In genomic region chr13:27270594-27271520, GRCh38 we compare ENCODE assay signal across 1 cellular context.
A peak's percentile ranks its signal among the peaks of the same experiment; 100 is the strongest.
TF ChIP-seq lines count a peak whose summit lies in the region.

RASL11A (plus strand) TSS chr13:27270830; CDS start chr13:27270945, 115 bp downstream.

TF ChIP-seq in HepG2, 621 proteins besides CTCF, POLR2A, EP300 and RAD21 (continued from another document and continues in another):
- TF ChIP-seq, protein P1, sequence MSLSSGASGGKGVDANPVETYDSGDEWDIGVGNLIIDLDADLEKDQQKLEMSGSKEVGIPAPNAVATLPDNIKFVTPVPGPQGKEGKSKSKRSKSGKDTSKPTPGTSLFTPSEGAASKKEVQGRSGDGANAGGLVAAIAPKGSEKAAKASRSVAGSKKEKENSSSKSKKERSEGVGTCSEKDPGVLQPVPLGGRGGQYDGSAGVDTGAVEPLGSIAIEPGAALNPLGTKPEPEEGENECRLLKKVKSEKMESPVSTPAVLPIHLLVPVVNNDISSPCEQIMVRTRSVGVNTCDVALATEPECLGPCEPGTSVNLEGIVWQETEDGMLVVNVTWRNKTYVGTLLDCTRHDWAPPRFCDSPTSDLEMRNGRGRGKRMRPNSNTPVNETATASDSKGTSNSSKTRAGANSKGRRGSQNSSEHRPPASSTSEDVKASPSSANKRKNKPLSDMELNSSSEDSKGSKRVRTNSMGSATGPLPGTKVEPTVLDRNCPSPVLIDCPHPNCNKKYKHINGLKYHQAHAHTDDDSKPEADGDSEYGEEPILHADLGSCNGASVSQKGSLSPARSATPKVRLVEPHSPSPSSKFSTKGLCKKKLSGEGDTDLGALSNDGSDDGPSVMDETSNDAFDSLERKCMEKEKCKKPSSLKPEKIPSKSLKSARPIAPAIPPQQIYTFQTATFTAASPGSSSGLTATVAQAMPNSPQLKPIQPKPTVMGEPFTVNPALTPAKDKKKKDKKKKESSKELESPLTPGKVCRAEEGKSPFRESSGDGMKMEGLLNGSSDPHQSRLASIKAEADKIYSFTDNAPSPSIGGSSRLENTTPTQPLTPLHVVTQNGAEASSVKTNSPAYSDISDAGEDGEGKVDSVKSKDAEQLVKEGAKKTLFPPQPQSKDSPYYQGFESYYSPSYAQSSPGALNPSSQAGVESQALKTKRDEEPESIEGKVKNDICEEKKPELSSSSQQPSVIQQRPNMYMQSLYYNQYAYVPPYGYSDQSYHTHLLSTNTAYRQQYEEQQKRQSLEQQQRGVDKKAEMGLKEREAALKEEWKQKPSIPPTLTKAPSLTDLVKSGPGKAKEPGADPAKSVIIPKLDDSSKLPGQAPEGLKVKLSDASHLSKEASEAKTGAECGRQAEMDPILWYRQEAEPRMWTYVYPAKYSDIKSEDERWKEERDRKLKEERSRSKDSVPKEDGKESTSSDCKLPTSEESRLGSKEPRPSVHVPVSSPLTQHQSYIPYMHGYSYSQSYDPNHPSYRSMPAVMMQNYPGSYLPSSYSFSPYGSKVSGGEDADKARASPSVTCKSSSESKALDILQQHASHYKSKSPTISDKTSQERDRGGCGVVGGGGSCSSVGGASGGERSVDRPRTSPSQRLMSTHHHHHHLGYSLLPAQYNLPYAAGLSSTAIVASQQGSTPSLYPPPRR (CRISPR knock-in tag; IDR thresholded peaks at IDR 0.05; ENCODE audit: borderline replicate concordance) = 0 out of 2 replicates have a peak, but pooled peaks have one; percentile 27
- no peak for TF ChIP-seq ZNF101 (CRISPR knock-in tag; IDR thresholded peaks at IDR 0.05; ENCODE audit: borderline replicate concordance, low read depth)
- TF ChIP-seq ZNF724P (CRISPR knock-in tag; IDR thresholded peaks at IDR 0.05; ENCODE audit: borderline replicate concordance) = 0 out of 2 replicates have a peak, but pooled peaks have one; percentile 19
- peak; percentile 85 for TF ChIP-seq ZBTB7A (CRISPR knock-in tag; IDR thresholded peaks at IDR 0.05)
- no peak for TF ChIP-seq SOX5 (CRISPR knock-in tag; IDR thresholded peaks at IDR 0.05; ENCODE audit: borderline replicate concordance)
- TF ChIP-seq, protein P2, sequence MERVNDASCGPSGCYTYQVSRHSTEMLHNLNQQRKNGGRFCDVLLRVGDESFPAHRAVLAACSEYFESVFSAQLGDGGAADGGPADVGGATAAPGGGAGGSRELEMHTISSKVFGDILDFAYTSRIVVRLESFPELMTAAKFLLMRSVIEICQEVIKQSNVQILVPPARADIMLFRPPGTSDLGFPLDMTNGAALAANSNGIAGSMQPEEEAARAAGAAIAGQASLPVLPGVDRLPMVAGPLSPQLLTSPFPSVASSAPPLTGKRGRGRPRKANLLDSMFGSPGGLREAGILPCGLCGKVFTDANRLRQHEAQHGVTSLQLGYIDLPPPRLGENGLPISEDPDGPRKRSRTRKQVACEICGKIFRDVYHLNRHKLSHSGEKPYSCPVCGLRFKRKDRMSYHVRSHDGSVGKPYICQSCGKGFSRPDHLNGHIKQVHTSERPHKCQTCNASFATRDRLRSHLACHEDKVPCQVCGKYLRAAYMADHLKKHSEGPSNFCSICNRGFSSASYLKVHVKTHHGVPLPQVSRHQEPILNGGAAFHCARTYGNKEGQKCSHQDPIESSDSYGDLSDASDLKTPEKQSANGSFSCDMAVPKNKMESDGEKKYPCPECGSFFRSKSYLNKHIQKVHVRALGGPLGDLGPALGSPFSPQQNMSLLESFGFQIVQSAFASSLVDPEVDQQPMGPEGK (CRISPR knock-in tag; IDR thresholded peaks at IDR 0.05) = peak; percentile 60; the same call in 1 of the 2 replicates
- TF ChIP-seq, protein P3, sequence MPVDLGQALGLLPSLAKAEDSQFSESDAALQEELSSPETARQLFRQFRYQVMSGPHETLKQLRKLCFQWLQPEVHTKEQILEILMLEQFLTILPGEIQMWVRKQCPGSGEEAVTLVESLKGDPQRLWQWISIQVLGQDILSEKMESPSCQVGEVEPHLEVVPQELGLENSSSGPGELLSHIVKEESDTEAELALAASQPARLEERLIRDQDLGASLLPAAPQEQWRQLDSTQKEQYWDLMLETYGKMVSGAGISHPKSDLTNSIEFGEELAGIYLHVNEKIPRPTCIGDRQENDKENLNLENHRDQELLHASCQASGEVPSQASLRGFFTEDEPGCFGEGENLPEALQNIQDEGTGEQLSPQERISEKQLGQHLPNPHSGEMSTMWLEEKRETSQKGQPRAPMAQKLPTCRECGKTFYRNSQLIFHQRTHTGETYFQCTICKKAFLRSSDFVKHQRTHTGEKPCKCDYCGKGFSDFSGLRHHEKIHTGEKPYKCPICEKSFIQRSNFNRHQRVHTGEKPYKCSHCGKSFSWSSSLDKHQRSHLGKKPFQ (CRISPR knock-in tag; IDR thresholded peaks at IDR 0.05; ENCODE audit: insufficient replicate concordance) = peak; percentile 25
- TF ChIP-seq ZNF547 (CRISPR knock-in tag; IDR thresholded peaks at IDR 0.05) = peak; percentile 78; the same call in 1 of the 2 replicates
- TF ChIP-seq AGO2 (optimal IDR thresholded peaks at IDR 0.05; ENCODE audit: low read depth, low read length) = peak; percentile 28
- TF ChIP-seq ZNF639 (CRISPR knock-in tag; conservative IDR thresholded peaks at IDR 0.05) = no peak
- TF ChIP-seq ZNF441 (CRISPR knock-in tag; IDR thresholded peaks at IDR 0.05; ENCODE audit: borderline replicate concordance) = peak; percentile 59; the same call in 1 of the 2 replicates
- TF ChIP-seq, protein P4, sequence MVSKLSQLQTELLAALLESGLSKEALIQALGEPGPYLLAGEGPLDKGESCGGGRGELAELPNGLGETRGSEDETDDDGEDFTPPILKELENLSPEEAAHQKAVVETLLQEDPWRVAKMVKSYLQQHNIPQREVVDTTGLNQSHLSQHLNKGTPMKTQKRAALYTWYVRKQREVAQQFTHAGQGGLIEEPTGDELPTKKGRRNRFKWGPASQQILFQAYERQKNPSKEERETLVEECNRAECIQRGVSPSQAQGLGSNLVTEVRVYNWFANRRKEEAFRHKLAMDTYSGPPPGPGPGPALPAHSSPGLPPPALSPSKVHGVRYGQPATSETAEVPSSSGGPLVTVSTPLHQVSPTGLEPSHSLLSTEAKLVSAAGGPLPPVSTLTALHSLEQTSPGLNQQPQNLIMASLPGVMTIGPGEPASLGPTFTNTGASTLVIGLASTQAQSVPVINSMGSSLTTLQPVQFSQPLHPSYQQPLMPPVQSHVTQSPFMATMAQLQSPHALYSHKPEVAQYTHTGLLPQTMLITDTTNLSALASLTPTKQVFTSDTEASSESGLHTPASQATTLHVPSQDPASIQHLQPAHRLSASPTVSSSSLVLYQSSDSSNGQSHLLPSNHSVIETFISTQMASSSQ (IDR thresholded peaks at IDR 0.05; ENCODE audit: low read depth) = no peak
- TF ChIP-seq, protein P4 (CRISPR knock-in tag; IDR thresholded peaks at IDR 0.05; ENCODE audit: borderline replicate concordance) = 0 out of 2 replicates have a peak, but pooled peaks have one; percentile 18
- peak; percentile 51 for TF ChIP-seq ERF (CRISPR knock-in tag; IDR thresholded peaks at IDR 0.05)
- peak; percentile 54; the same call in 1 of the 2 replicates for TF ChIP-seq POGZ (CRISPR knock-in tag; IDR thresholded peaks at IDR 0.05)
- 0 out of 2 replicates have a peak, but pooled peaks have one; percentile 47 for TF ChIP-seq CCDC6 (CRISPR knock-in tag; IDR thresholded peaks at IDR 0.05)
- TF ChIP-seq ZNF891 (CRISPR knock-in tag; IDR thresholded peaks at IDR 0.05) = peak; percentile 63; the same call in 1 of the 2 replicates
- TF ChIP-seq THYN1 (CRISPR knock-in tag; IDR thresholded peaks at IDR 0.05; ENCODE audit: borderline replicate concordance, low read depth) = no peak
- TF ChIP-seq ZNF333 (CRISPR knock-in tag; IDR thresholded peaks at IDR 0.05; ENCODE audit: borderline replicate concordance) = 0 out of 2 replicates have a peak, but pooled peaks have one; percentile 31
- peak; percentile 76 for TF ChIP-seq HNF1B (CRISPR knock-in tag; IDR thresholded peaks at IDR 0.05)
- TF ChIP-seq ZBTB44 (CRISPR knock-in tag; IDR thresholded peaks at IDR 0.05) = 0 out of 2 replicates have a peak, but pooled peaks have one; percentile 14
- TF ChIP-seq RELA (CRISPR knock-in tag; IDR thresholded peaks at IDR 0.05) = no peak
- TF ChIP-seq ZMYM4 (CRISPR knock-in tag; IDR thresholded peaks at IDR 0.05) = peak; percentile 77
- peak; percentile 58 for TF ChIP-seq GZF1 (CRISPR knock-in tag; IDR thresholded peaks at IDR 0.05)
- peak; percentile 71; the same call in 1 of the 2 replicates for TF ChIP-seq ZNF782 (CRISPR knock-in tag; IDR thresholded peaks at IDR 0.05; ENCODE audit: borderline replicate concordance)
- TF ChIP-seq ZZZ3 (CRISPR knock-in tag; IDR thresholded peaks at IDR 0.05; ENCODE audit: borderline replicate concordance) = 0 out of 2 replicates have a peak, but pooled peaks have one; percentile 38
- 0 out of 2 replicates have a peak, but pooled peaks have one; percentile 24 for TF ChIP-seq ZNF232 (CRISPR knock-in tag; IDR thresholded peaks at IDR 0.05; ENCODE audit: borderline replicate concordance)
- no peak for TF ChIP-seq ZNF562 (CRISPR knock-in tag; IDR thresholded peaks at IDR 0.05; ENCODE audit: borderline replicate concordance)
- TF ChIP-seq MEIS1 (CRISPR knock-in tag; IDR thresholded peaks at IDR 0.05; ENCODE audit: borderline replicate concordance) = no peak; the same call in 1 of the 2 replicates
- TF ChIP-seq CREM (IDR thresholded peaks at IDR 0.05) = no peak
- no peak for TF ChIP-seq CREM (CRISPR knock-in tag; IDR thresholded peaks at IDR 0.05)
- TF ChIP-seq PAF1 (CRISPR knock-in tag; IDR thresholded peaks at IDR 0.05) = no peak
- 0 out of 2 replicates have a peak, but pooled peaks have one; percentile 15 for TF ChIP-seq GATAD1 (CRISPR knock-in tag; IDR thresholded peaks at IDR 0.05)
- TF ChIP-seq ZNF432 (CRISPR knock-in tag; IDR thresholded peaks at IDR 0.05; ENCODE audit: borderline replicate concordance) = no peak
- TF ChIP-seq POGK (CRISPR knock-in tag; conservative IDR thresholded peaks at IDR 0.05) = peak; percentile 74
